1 cellular context compared by ENCODE assay signal in the genomic region with DNA sequence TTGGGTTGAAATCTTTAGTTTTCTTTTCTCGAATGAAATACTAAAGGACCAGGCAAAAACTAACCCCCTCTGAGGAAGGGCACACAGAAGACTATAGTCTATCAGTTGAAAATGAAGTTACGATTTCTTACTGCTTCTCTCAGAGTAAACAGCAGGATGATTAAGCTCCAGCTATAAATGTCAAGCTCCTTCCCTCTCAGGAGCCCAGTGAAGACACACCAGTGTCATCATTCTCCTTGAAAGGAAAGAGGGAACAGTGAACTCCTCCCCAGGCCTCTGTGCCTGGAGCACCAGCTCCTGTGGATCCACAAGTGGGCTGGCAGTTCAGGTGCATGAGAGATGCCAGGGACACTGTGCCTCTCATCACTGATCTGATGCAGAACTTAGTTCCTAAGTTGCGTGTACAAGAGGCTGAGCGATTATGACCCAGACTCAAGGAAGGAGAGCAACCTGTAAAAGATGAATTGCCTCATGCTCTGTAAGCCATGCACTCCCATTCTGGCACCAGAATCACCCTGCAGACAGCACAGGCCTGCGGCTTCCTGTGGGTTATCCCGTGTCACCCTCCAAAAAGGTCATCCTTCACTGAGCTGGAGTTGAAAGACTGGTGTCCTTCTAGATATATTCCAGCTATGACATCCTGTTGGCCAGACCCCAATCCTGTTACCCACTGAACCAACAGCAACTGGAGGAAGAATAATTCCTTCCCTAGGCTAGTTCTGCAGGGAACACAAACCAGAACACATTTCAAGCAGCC.
TF ChIP-seq lines count a peak whose summit lies in the region.

No MANE protein-coding gene starts in this region.

TF ChIP-seq in IMR-90, 13 proteins besides CTCF, POLR2A, EP300 and RAD21:
- TF ChIP-seq RCOR1 (IDR thresholded peaks at IDR 0.05; ENCODE audit: insufficient replicate concordance, low read length) (no peak), SMC3 (IDR thresholded peaks at IDR 0.05; ENCODE audit: low read depth, low read length) (no peak), MAFK (IDR thresholded peaks at IDR 0.05; ENCODE audit: low read depth, low read length) (no peak), FOS (IDR thresholded peaks at IDR 0.05; ENCODE audit: low read depth, low read length) (no peak), CEBPB (IDR thresholded peaks at IDR 0.05; ENCODE audit: low read depth, low read length) (no peak), CHD1 (IDR thresholded peaks at IDR 0.05; ENCODE audit: low read depth, low read length) (no peak), BHLHE40 (IDR thresholded peaks at IDR 0.05; ENCODE audit: low read depth, low read length) (no peak), USF2 (IDR thresholded peaks at IDR 0.05; ENCODE audit: low read depth, low read length) (no peak), MAZ (IDR thresholded peaks at IDR 0.05; ENCODE audit: borderline replicate concordance, low read depth, low read length) (no peak), RFX5 (IDR thresholded peaks at IDR 0.05; ENCODE audit: low read depth, low read length) (no peak), MXI1 (IDR thresholded peaks at IDR 0.05; ENCODE audit: borderline replicate concordance, low read depth, low read length) (no peak), NFE2L2 (IDR thresholded peaks at IDR 0.05; ENCODE audit: low read depth, low read length) (no peak)
- TF ChIP-seq, protein P1, sequence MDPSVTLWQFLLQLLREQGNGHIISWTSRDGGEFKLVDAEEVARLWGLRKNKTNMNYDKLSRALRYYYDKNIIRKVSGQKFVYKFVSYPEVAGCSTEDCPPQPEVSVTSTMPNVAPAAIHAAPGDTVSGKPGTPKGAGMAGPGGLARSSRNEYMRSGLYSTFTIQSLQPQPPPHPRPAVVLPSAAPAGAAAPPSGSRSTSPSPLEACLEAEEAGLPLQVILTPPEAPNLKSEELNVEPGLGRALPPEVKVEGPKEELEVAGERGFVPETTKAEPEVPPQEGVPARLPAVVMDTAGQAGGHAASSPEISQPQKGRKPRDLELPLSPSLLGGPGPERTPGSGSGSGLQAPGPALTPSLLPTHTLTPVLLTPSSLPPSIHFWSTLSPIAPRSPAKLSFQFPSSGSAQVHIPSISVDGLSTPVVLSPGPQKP (IDR thresholded peaks at IDR 0.05; ENCODE audit: borderline replicate concordance, low read depth, low read length), result no peak
TF ChIP-seq in IMR-90: peak in this region for 0.
